19 cellular contexts compared by ENCODE assay signal in the genomic region with DNA sequence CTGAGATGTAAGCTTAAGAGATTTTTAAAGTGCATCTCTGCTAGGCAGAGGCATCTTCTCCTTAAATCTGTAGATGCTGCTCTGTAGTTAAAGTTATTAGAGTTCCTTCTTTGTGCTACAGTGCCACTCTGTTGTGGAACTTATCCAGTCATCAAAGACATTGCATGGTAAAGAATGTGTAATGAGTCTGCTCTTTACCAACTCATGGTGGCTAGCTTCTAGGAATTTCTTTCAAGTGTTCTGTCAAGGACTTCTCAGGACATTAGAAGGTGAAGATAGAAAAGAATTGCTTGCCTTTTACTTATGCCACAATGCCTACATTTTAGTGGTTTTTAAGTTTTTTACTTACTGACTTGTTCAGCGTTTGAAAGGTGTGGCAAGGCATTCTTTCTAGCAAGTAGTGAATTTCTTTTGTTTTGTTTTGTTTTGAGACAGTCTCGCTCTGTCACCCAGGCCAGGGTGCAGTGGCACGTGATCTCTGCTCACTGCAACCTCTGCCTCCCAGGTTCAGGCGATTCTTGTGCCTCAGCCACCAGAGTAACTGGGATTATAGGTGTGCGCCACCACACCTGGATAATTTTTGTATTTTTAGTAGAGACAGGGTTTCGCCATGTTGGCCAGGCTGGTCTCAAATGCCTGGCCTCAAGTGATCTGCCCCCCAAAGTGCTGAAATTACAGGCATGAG. TPM values are rescaled to one million over a fixed set of nuclear protein-coding genes. Genes with fewer than 3 reads are reported as not detected.
DNase-seq lines count a peak whose midpoint lies in the region; TF ChIP-seq lines count a peak whose summit lies in the region.
"Had no signal": no experiment of that assay in that cellular context is flagged by ENCODE, and none has a peak within 500 bp of the region (broad histone marks: within the 10 kb centered on the region; RNA-seq: fewer than 3 reads in every experiment).

No MANE protein-coding gene starts in this region.

- no peak overlapping the region for H3K27ac ChIP-seq in DOHH2 (ENCODE audit: low read depth, low read length)
- peak overlapping the region; percentile 6 for H3K27ac ChIP-seq in mesodermal cell (ENCODE audit: low read depth, low read length, severe bottlenecking)
- H3K27ac ChIP-seq in smooth muscle cell (ENCODE audit: low read depth), result peak overlapping the region; percentile 77
- no peak overlapping the region for H3K27ac ChIP-seq in transverse colon

- no peak overlapping the region for H2AFZ ChIP-seq in smooth muscle cell (ENCODE audit: low read depth)
- H2AFZ ChIP-seq: GM23338 had no signal

- H3K9me2 ChIP-seq in DOHH2 (replicated peaks; ENCODE audit: control insufficient read depth, low read length), result no peaks in the 10 kb centered on the region

- TF ChIP-seq CTCF in DOHH2 (IDR thresholded peaks at IDR 0.05; ENCODE audit: low read depth, low read length, poor library complexity, severe bottlenecking) (no peak), smooth muscle cell (IDR thresholded peaks at IDR 0.05; ENCODE audit: borderline replicate concordance, insufficient read depth, poor library complexity, severe bottlenecking) (no peak), GM13977 (IDR thresholded peaks at IDR 0.05; ENCODE audit: extremely low read depth, insufficient read depth, missing control alignments) (no peak), transverse colon (IDR thresholded peaks at IDR 0.05) (no peak)

- WGBS in mesodermal cell (ENCODE audit: insufficient coverage in 2 of 2), 2 experiments, result 94 to 96% methylated on average over 4 to 5 of the region's 6 CpGs
- WGBS in smooth muscle cell (ENCODE audit: low lambda C conversion rate), result 91% methylated on average over 6 of the region's 6 CpGs
- WGBS in transverse colon (ENCODE audit: low coverage in 1 of 2), 2 donors, result 88 to 100% methylated on average over 1 to 6 of the region's 6 CpGs

- H4K20me1 ChIP-seq in DOHH2 (ENCODE audit: control insufficient read depth, insufficient read depth, low read depth, low read length) (no peaks in the 10 kb centered on the region), smooth muscle cell (ENCODE audit: low read depth) (no peaks in the 10 kb centered on the region)

- in situ Hi-C loops in GM13977 (cut with MboI; ENCODE audit: low pct_unique_long_range_greater_than_20kb, low sequenced_read_pairs, unreplicated experiment), result no loop called here
- in situ Hi-C loops in transverse colon (cut with MboI; ENCODE audit: low pct_ligation_motif_present in 1 of 4, low pct_unique_long_range_greater_than_20kb in 1 of 4, low sequenced_read_pairs in 3 of 4), result no loop called here

- no peak overlapping the region for H3K9ac ChIP-seq in smooth muscle cell (ENCODE audit: low read depth)

- H3K4me1 ChIP-seq in DOHH2 (ENCODE audit: control insufficient read depth, low read length) (peaks cover 16% of the 10 kb centered on the region), mesodermal cell (ENCODE audit: control insufficient read depth, insufficient read depth, low read length, poor library complexity, severe bottlenecking) (peaks cover 13% of the 10 kb centered on the region), smooth muscle cell (ENCODE audit: low read depth) (no peaks in the 10 kb centered on the region), transverse colon (no peaks in the 10 kb centered on the region)

- H3K79me2 ChIP-seq in DOHH2 (ENCODE audit: control insufficient read depth, low read length) (no peaks in the 10 kb centered on the region), smooth muscle cell (ENCODE audit: low read depth) (peaks cover 7% of the 10 kb centered on the region)

- H3K4me3 ChIP-seq in DOHH2 (ENCODE audit: low read length), result no peak overlapping the region
- H3K4me3 ChIP-seq in mesodermal cell (ENCODE audit: extremely low read depth, insufficient read depth, low read length, poor library complexity, severe bottlenecking), result no peak overlapping the region
- H3K4me3 ChIP-seq in smooth muscle cell, result no peak overlapping the region
- no peak overlapping the region for H3K4me3 ChIP-seq in transverse colon
- H3K4me3 ChIP-seq: GM12878, GM23338 had no signal

- H3K4me2 ChIP-seq in DOHH2 (ENCODE audit: low read length) (0 out of 2 replicates have a peak overlapping the region, but pooled peaks have one; percentile 14), smooth muscle cell (no peak overlapping the region)
- H3K4me2 ChIP-seq: GM23338 had no signal

- H3K27me3 ChIP-seq in DOHH2 (ENCODE audit: control insufficient read depth, low read length) (no peaks in the 10 kb centered on the region), smooth muscle cell (ENCODE audit: low read depth) (no peaks in the 10 kb centered on the region), transverse colon (no peaks in the 10 kb centered on the region)

- no peak for TF ChIP-seq EP300 in transverse colon (IDR thresholded peaks at IDR 0.05; ENCODE audit: low read depth)

- intact Hi-C loops in transverse colon (cut with DNase I; ENCODE audit: low total_unique reads), result no loop called here

- no peaks in the 10 kb centered on the region for H3K9me3 ChIP-seq in DOHH2 (ENCODE audit: control insufficient read depth, insufficient read depth, low read length)
- H3K9me3 ChIP-seq in mesodermal cell (ENCODE audit: control insufficient read depth, low read length), result no peaks in the 10 kb centered on the region
- H3K9me3 ChIP-seq in smooth muscle cell (replicated peaks; ENCODE audit: low read depth), result no peaks in the 10 kb centered on the region
- H3K9me3 ChIP-seq in transverse colon, result no peaks in the 10 kb centered on the region

- no peak for TF ChIP-seq POLR2A in transverse colon (IDR thresholded peaks at IDR 0.05)

- DNase-seq in kidney glomerular epithelial cell (lab: John Stamatoyannopoulos, UW) (peak; percentile 9), smooth muscle cell (lab: John Stamatoyannopoulos, UW; ENCODE audit: unreplicated experiment) (no peak), GM13977 (ENCODE audit: low spot score) (no peak), cortex of kidney (lab: John Stamatoyannopoulos, UW) (no peak), islet precursor cell (no peak), transverse colon (no peak)
- DNase-seq: 8988T; C1 segment of cervical spinal cord; CD4-positive, CD25-positive, alpha-beta regulatory T cell; CD8-positive, alpha-beta memory T cell; COR-L47; DMS79; GF-D8; HCEC 1CT had no signal

- H3K36me3 ChIP-seq in DOHH2 (ENCODE audit: control insufficient read depth, low read length) (peaks cover 65% of the 10 kb centered on the region), mesodermal cell (ENCODE audit: control insufficient read depth, insufficient read depth, low read length) (peaks cover 92% of the 10 kb centered on the region), smooth muscle cell (ENCODE audit: low read depth) (peaks cover 28% of the 10 kb centered on the region), transverse colon (peaks cover 0 to 77% (median 35%) of the 10 kb centered on the region in 4 donors)

- H3F3A ChIP-seq in DOHH2 (ENCODE audit: control insufficient read depth, insufficient read depth) (no peaks in the 10 kb centered on the region), smooth muscle cell (ENCODE audit: low read depth) (peaks cover 28% of the 10 kb centered on the region)

RNA-seq across cellular contexts. Expression of a gene that starts 20.3 kb away (rescaled TPM):
- 71.3 TPM for polyA plus RNA-seq in mesodermal cell (2013, experiment 1 of 2)
- 71.8 TPM for polyA plus RNA-seq in mesodermal cell (2013, experiment 2 of 2)
- 78.1 and 85.6 TPM in 2 replicates for total RNA-seq in smooth muscle cell
- 68.9 and 88.0 TPM in 2 replicates for polyA plus RNA-seq in smooth muscle cell
- 10 to 100 TPM; 10.3 to 39.6 (median 36.5) TPM for total RNA-seq in transverse colon

RNA-seq across cellular contexts. Expression of a gene that starts 38.7 kb away (rescaled TPM):
- polyA plus RNA-seq in mesodermal cell (2013, experiment 1 of 2), result 53.7 TPM
- polyA plus RNA-seq in mesodermal cell (2013, experiment 2 of 2), result 47.7 TPM
- 57.1 and 58.0 TPM in 2 replicates for total RNA-seq in smooth muscle cell
- polyA plus RNA-seq in smooth muscle cell, result 42.0 and 43.5 TPM in 2 replicates
- 10 to 100 TPM; 17.1 to 58.4 (median 44.5) TPM for total RNA-seq in transverse colon

RNA-seq across cellular contexts. Expression of a gene that starts 39.0 kb away (rescaled TPM):
- 87.7 TPM for polyA plus RNA-seq in mesodermal cell (2013, experiment 1 of 2)
- 87.6 TPM for polyA plus RNA-seq in mesodermal cell (2013, experiment 2 of 2)
- total RNA-seq in smooth muscle cell (68.7 and 104 TPM in 2 replicates), transverse colon (100 to 1,000 TPM in 3 of 4 donors, 10 to 100 TPM in 1; 95.7 to 185 (median 120) TPM)
- 58.1 and 82.1 TPM in 2 replicates for polyA plus RNA-seq in smooth muscle cell

RNA-seq across cellular contexts. Expression of a gene that starts 59.7 kb away (rescaled TPM):
- polyA plus RNA-seq in mesodermal cell (2013, experiment 1 of 2), result 3.4 TPM
- 3.1 TPM for polyA plus RNA-seq in mesodermal cell (2013, experiment 2 of 2)
- total RNA-seq in smooth muscle cell (0.81 TPM in 1 of 2 replicates, not detected in the other), transverse colon (10 to 100 TPM in 2 of 4 donors, 1 to 10 TPM in 2; 4.4 to 13.5 (median 9.6) TPM)
- 0.33 and 0.59 TPM in 2 replicates for polyA plus RNA-seq in smooth muscle cell
- total RNA-seq: B cell; CD4-positive, CD25-positive, alpha-beta regulatory T cell had no signal

Comparison
In these comparisons a context has a peak if more than half of its experiments do, and no peak if none do; other contexts are left out.
1. H3K27ac ChIP-seq: peak in mesodermal cell (single experiment) and smooth muscle cell (single experiment); none in DOHH2 (single experiment) and transverse colon (0 of 4).